ENCODE assay signal across 1 cellular context in genomic region chr17:80673152-80673920, GRCh38.
TF ChIP-seq lines count a peak whose summit lies in the region.

No MANE protein-coding gene starts in this region.

TF ChIP-seq in K562, 482 proteins besides CTCF, POLR2A, EP300 and RAD21 (continued from another document):
- no peak for TF ChIP-seq SIN3A (IDR thresholded peaks at IDR 0.05; ENCODE audit: borderline replicate concordance in 2 of 2, control insufficient read depth in 1 of 2, low read depth in 2 of 2, low read length in 2 of 2)
- no peak for TF ChIP-seq CXXC5 (CRISPR knock-in tag; IDR thresholded peaks at IDR 0.05)
- no peak for TF ChIP-seq ZNF41 (CRISPR knock-in tag; conservative IDR thresholded peaks at IDR 0.05)
- no peak for TF ChIP-seq TEAD2 (tag; IDR thresholded peaks at IDR 0.05)
- no peak for TF ChIP-seq XRCC4 (IDR thresholded peaks at IDR 0.05; ENCODE audit: extremely low read depth, insufficient read depth, insufficient read length)
- TF ChIP-seq ZNF347 (CRISPR knock-in tag; IDR thresholded peaks at IDR 0.05; ENCODE audit: low read depth), result no peak
- TF ChIP-seq ZBTB40 (IDR thresholded peaks at IDR 0.05), result no peak
- no peak for TF ChIP-seq ZBTB40 (CRISPR knock-in tag; IDR thresholded peaks at IDR 0.05)
- TF ChIP-seq ZNF77 (CRISPR knock-in tag; IDR thresholded peaks at IDR 0.05), result no peak
- TF ChIP-seq STAG1 (CRISPR knock-in tag; IDR thresholded peaks at IDR 0.05; ENCODE audit: borderline replicate concordance), result no peak
